In genomic region chr6:35297541-35298481, GRCh38 we compare ENCODE assay signal across 1 cellular context.
TF ChIP-seq lines count a peak whose summit lies in the region.

TSS of gene DEF6 (plus strand) at chr6:35297818. CDS start at chr6:35297857, 39 bp downstream.

TF ChIP-seq in K562, 482 proteins besides CTCF, POLR2A, EP300 and RAD21 (continued from another document and continues in another):
- TF ChIP-seq RHOXF2B (CRISPR knock-in tag; conservative IDR thresholded peaks at IDR 0.05) (0 out of 2 replicates have a peak, but pooled peaks have one; percentile 61), POLR2AphosphoS2 (IDR thresholded peaks at IDR 0.05; ENCODE audit: low read length) (peak; percentile 27; the same call in 1 of the 2 replicates), KLF13 (tag; IDR thresholded peaks at IDR 0.05; ENCODE audit: borderline replicate concordance, low read depth) (peak; percentile 34; the same call in 1 of the 2 replicates), MEF2A (IDR thresholded peaks at IDR 0.05; ENCODE audit: control insufficient read depth, low read depth, low read length) (no peak), L3MBTL2 (IDR thresholded peaks at IDR 0.05) (peak; percentile 90), ATF2 (CRISPR knock-in tag; IDR thresholded peaks at IDR 0.05) (no peak), AFF4 (CRISPR knock-in tag; IDR thresholded peaks at IDR 0.05) (no peak), ATF4 (CRISPR knock-in tag; IDR thresholded peaks at IDR 0.05) (no peak), ARID3B (CRISPR knock-in tag; IDR thresholded peaks at IDR 0.05; ENCODE audit: borderline replicate concordance) (peak; percentile 70; the same call in 1 of the 2 replicates), ZNF184 (CRISPR knock-in tag; IDR thresholded peaks at IDR 0.05) (no peak), EHMT2 (IDR thresholded peaks at IDR 0.05) (no peak), VEZF1 (CRISPR knock-in tag; IDR thresholded peaks at IDR 0.05) (peak; percentile 76), NRF1 (conservative IDR thresholded peaks at IDR 0.05 in 1 of 2, IDR thresholded peaks at IDR 0.05 in 1 of 2) (peak; percentile 92 to 93), XRCC5 (IDR thresholded peaks at IDR 0.05; ENCODE audit: low read depth, low read length) (peak; percentile 95), RERE (CRISPR knock-in tag; IDR thresholded peaks at IDR 0.05; ENCODE audit: borderline replicate concordance) (no peak; the same call in 1 of the 2 replicates), ZNF592 (IDR thresholded peaks at IDR 0.05) (peak; percentile 88), GATAD2A (IDR thresholded peaks at IDR 0.05) (no peak), ZFP1 (CRISPR knock-in tag; IDR thresholded peaks at IDR 0.05) (no peak), LARP7 (IDR thresholded peaks at IDR 0.05) (no peak), RFX5 (IDR thresholded peaks at IDR 0.05; ENCODE audit: low read depth, low read length) (no peak), ZNF384 (IDR thresholded peaks at IDR 0.05; ENCODE audit: low read depth, low read length) (no peak), NBN (IDR thresholded peaks at IDR 0.05; ENCODE audit: low read depth) (no peak), HCFC1 (IDR thresholded peaks at IDR 0.05; ENCODE audit: low read depth, low read length) (peak; percentile 65), ZNF57 (CRISPR knock-in tag; IDR thresholded peaks at IDR 0.05) (no peak), FOS (IDR thresholded peaks at IDR 0.05; ENCODE audit: extremely low read depth, insufficient read length) (no peak), ZNF766 (CRISPR knock-in tag; conservative IDR thresholded peaks at IDR 0.05) (peak; percentile 66), PCBP1 (IDR thresholded peaks at IDR 0.05; ENCODE audit: low read depth, low read length, poor library complexity, severe bottlenecking) (no peak), SUPT5H (IDR thresholded peaks at IDR 0.05) (peak; percentile 67), U2AF1 (optimal IDR thresholded peaks at IDR 0.05; ENCODE audit: low read depth, low read length) (no peak), NKRF (IDR thresholded peaks at IDR 0.05; ENCODE audit: borderline replicate concordance) (no peak; the same call in 1 of the 2 replicates), RNF219 (CRISPR knock-in tag; IDR thresholded peaks at IDR 0.05) (no peak), HDAC3 (IDR thresholded peaks at IDR 0.05; ENCODE audit: borderline replicate concordance, partially characterized antibody) (no peak), BRCA1 (IDR thresholded peaks at IDR 0.05) (no peak), BRCA1 (CRISPR knock-in tag; IDR thresholded peaks at IDR 0.05) (0 out of 2 replicates have a peak, but pooled peaks have one; percentile 12)
